ENCODE assay signal across 31 cellular contexts in the genomic region with DNA sequence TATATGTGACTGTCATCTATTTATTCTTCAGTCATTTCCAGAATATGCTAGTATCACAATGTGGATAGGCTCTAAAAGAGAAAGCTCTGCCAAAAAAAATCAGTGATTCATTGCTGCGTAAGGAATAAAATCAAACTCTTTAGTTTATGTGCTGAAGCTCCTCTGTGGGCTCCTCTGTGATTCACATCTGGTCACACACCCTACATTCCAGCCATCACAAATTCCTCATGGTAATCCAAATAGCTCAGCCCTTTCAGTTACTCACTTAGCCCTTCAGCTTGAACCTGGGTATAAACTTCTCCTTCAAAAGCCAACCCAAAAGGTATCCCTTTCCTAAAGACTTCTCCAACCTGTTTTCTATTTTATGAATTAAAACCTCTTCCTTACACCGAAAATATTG. TPM values are rescaled to one million over a fixed set of nuclear protein-coding genes. Genes with fewer than 3 reads are reported as not detected.
DNase-seq lines count a peak whose midpoint lies in the region; ATAC-seq, FAIRE-seq and TF ChIP-seq lines count a peak whose summit lies in the region.
"Had no signal": no experiment of that assay in that cellular context is flagged by ENCODE, and none has a peak within 500 bp of the region (broad histone marks: within the 10 kb centered on the region; RNA-seq: fewer than 3 reads in every experiment).

No MANE protein-coding gene starts in this region.

- H3K18ac ChIP-seq in IMR-90 (ENCODE audit: low read depth, low read length): no peak overlapping the region

- FAIRE-seq in astrocyte (lab: Jason Lieb, UNC): peak; percentile 17
- no peak for FAIRE-seq in urothelium cell line (lab: Jason Lieb, UNC)
- FAIRE-seq: endothelial cell of umbilical vein, HTR-8/SVneo, K562 had no signal

- POLR2A ChIA-PET in IMR-90 (lab: Charles Lee; ENCODE audit: unreplicated experiment): no interaction called here

- no peak overlapping the region for H3K27ac Mint-ChIP-seq in astrocyte (ENCODE audit: unreplicated experiment)
- H3K27ac Mint-ChIP-seq: activated T-helper 1 cell treated with anti-CD3 and anti-CD28 coated beads, Interleukin-12 subunit alpha, Interleukin-12 subunit beta, Interleukin-2, Interleukin-4 antibody, amounts not matched to agents 30 ng/mL and 10 ng/mL and 1 ng/mL, durations not matched to agents 14 hours and 24 hours and 36 hours; T-helper 1 cell treated with Interleukin-12 subunit alpha and Interleukin-12 subunit beta and Interleukin-4 antibody, amounts not matched to agents 30 μg/mL and 1 μg/mL, for 36 hours had no signal

- ATAC-seq in IMR-90 (ENCODE audit: low read depth) (no peak), HG03025 (IDR thresholded peaks at IDR 0.05; ENCODE audit: low FRiP score, unreplicated experiment) (no peak), GM18867 (IDR thresholded peaks at IDR 0.05; ENCODE audit: unreplicated experiment) (no peak)
- ATAC-seq: K562, left lung, right cardiac atrium, Right ventricle myocardium inferior had no signal

- H3K9ac ChIP-seq in IMR-90 (ENCODE audit: low read depth, low read length) (no peak overlapping the region), astrocyte (ENCODE audit: low read length) (no peak overlapping the region), fibroblast of lung (ENCODE audit: insufficient read depth, low read length) (no peak overlapping the region)
- H3K9ac ChIP-seq: BLaER1, SK-N-SH had no signal

- no peak overlapping the region for H3K23ac ChIP-seq in IMR-90 (ENCODE audit: low read depth, low read length)

- H3K9me3 ChIP-seq in IMR-90 (ENCODE audit: control insufficient read depth, insufficient read depth, low read length) (peaks cover 6% of the 10 kb centered on the region), astrocyte (ENCODE audit: insufficient read depth, low read depth, low read length) (no peaks in the 10 kb centered on the region), fibroblast of lung (ENCODE audit: control insufficient read depth, insufficient read depth, low read depth, low read length) (no peaks in the 10 kb centered on the region)
- H3K9me3 ChIP-seq: BLaER1, breast epithelium, left lung, SK-N-SH, stomach, tibial artery had no signal

- H2AFZ ChIP-seq in IMR-90 (replicated peaks; ENCODE audit: low read length, poor library complexity): no peak overlapping the region
- H2AFZ ChIP-seq in astrocyte (ENCODE audit: low read depth, low read length): no peak overlapping the region
- no peak overlapping the region for H2AFZ ChIP-seq in fibroblast of lung (ENCODE audit: low read length)

- no peak overlapping the region for H4K5ac ChIP-seq in IMR-90 (ENCODE audit: low read depth, low read length)

- H3K36me3 ChIP-seq in IMR-90 (ENCODE audit: control insufficient read depth, insufficient read depth, low read length) (no peaks in the 10 kb centered on the region), astrocyte (ENCODE audit: insufficient read depth, low read length) (no peaks in the 10 kb centered on the region), fibroblast of lung (ENCODE audit: control insufficient read depth, insufficient read depth, low read length) (no peaks in the 10 kb centered on the region)
- H3K36me3 ChIP-seq: BLaER1, breast epithelium, left lung, stomach, tibial artery had no signal

- H2BK15ac ChIP-seq in IMR-90 (ENCODE audit: low read depth, low read length): no peak overlapping the region

- CTCF ChIA-PET in IMR-90 (lab: Yijun Ruan, JAX): no interaction called here

- no peak overlapping the region for H2BK20ac ChIP-seq in IMR-90 (ENCODE audit: low read depth, low read length)

- H3K27me3 ChIP-seq in IMR-90 (ENCODE audit: control insufficient read depth, insufficient read depth, low read length): no peaks in the 10 kb centered on the region
- no peaks in the 10 kb centered on the region for H3K27me3 ChIP-seq in astrocyte (ENCODE audit: insufficient read depth, low read length)
- H3K27me3 ChIP-seq in fibroblast of lung (ENCODE audit: control insufficient read depth, insufficient read depth, low read length): no peaks in the 10 kb centered on the region
- H3K27me3 ChIP-seq: BLaER1, breast epithelium, left lung, stomach, tibial artery had no signal

- H3K4me1 Mint-ChIP-seq in astrocyte (ENCODE audit: low read depth, unreplicated experiment): no peaks in the 10 kb centered on the region

- no peak overlapping the region for H2AK5ac ChIP-seq in IMR-90 (ENCODE audit: low read depth, low read length)

- no peaks in the 10 kb centered on the region for H3K9me1 ChIP-seq in IMR-90 (ENCODE audit: insufficient read depth, low read length)

- H3K4me3 ChIP-seq in IMR-90 (ENCODE audit: insufficient read depth, low read depth, low read length) (no peak overlapping the region), astrocyte (ENCODE audit: insufficient read depth, low read depth, low read length) (no peak overlapping the region), fibroblast of lung (replicated peaks in 1 of 4; ENCODE audit: control extremely low read depth in 1 of 4, insufficient read depth in 1 of 4, low read depth in 3 of 4, low read length in 4 of 4) (no peak overlapping the region)
- H3K4me3 ChIP-seq: BLaER1, breast epithelium, K562, left lung, stomach, tibial artery had no signal

- no peak overlapping the region for H2BK5ac ChIP-seq in IMR-90 (ENCODE audit: low read depth, low read length, poor library complexity, severe bottlenecking)

- H4K91ac ChIP-seq in IMR-90 (ENCODE audit: insufficient read depth, low read depth, low read length): no peak overlapping the region

- H3K79me2 ChIP-seq in astrocyte (ENCODE audit: insufficient read depth, low read length) (no peaks in the 10 kb centered on the region), fibroblast of lung (ENCODE audit: control insufficient read depth, insufficient read depth, low read length) (no peaks in the 10 kb centered on the region)

- H3K27me3 Mint-ChIP-seq in astrocyte (ENCODE audit: low read depth, unreplicated experiment): no peaks in the 10 kb centered on the region

- BruUV-seq in IMR-90 (replicated peaks; lab: Mats Ljungman, UMichigan): no TSS peak

- H3K4me2 ChIP-seq in IMR-90 (ENCODE audit: low read depth, low read length) (no peak overlapping the region), astrocyte (ENCODE audit: low read length) (peak overlapping the region; percentile 61), fibroblast of lung (ENCODE audit: extremely low read depth, insufficient read depth, low read length) (no peak overlapping the region)
- H3K4me2 ChIP-seq: BLaER1, SK-N-SH had no signal

- H2BK120ac ChIP-seq in IMR-90 (ENCODE audit: low read depth, low read length): no peak overlapping the region

- TF ChIP-seq CTCF in IMR-90 (conservative IDR thresholded peaks at IDR 0.05; ENCODE audit: low read depth, low read length) (no peak), astrocyte (IDR thresholded peaks at IDR 0.05; ENCODE audit: insufficient read depth, low read depth, low read length) (no peak), fibroblast of lung (conservative IDR thresholded peaks at IDR 0.05 in 1 of 2, IDR thresholded peaks at IDR 0.05 in 1 of 2; ENCODE audit: low read depth in 1 of 2, low read length in 2 of 2) (no peak)

- H4K20me1 ChIP-seq in IMR-90 (ENCODE audit: insufficient read depth, low read length) (no peaks in the 10 kb centered on the region), astrocyte (ENCODE audit: insufficient read depth, low read length) (no peaks in the 10 kb centered on the region), fibroblast of lung (ENCODE audit: control insufficient read depth, extremely low read depth, insufficient read depth, low read length) (no peaks in the 10 kb centered on the region)
- H4K20me1 ChIP-seq: BLaER1 had no signal

- H3K36me3 Mint-ChIP-seq in astrocyte (ENCODE audit: low read depth, unreplicated experiment): no peaks in the 10 kb centered on the region

- no peak for TF ChIP-seq RAD21 in IMR-90 (IDR thresholded peaks at IDR 0.05; ENCODE audit: low read length)

- H3K27ac ChIP-seq in IMR-90 (ENCODE audit: insufficient read depth, low read length): no peak overlapping the region
- H3K27ac ChIP-seq in astrocyte (ENCODE audit: low read depth, low read length): peak overlapping the region; percentile 29
- no peak overlapping the region for H3K27ac ChIP-seq in fibroblast of lung (ENCODE audit: insufficient read depth, low read length)
- H3K27ac ChIP-seq: BLaER1, breast epithelium, left lung, stomach, tibial artery had no signal

- DNase-seq in IMR-90: peak; percentile 6
- DNase-seq in astrocyte (ENCODE audit: low read depth): peak; percentile 90
- DNase-seq in fibroblast of lung (ENCODE audit: low read depth in 2 of 2): peak; percentile 6 to 92
- DNase-seq in urothelium cell line (ENCODE audit: low spot score): peak; percentile 90
- no peak for DNase-seq in cerebellum (ENCODE audit: low spot score)
- DNase-seq: activated CD4-positive, alpha-beta T cell treated with anti-CD3 and anti-CD28 coated beads, Interleukin-2, amount 50 U/mL, for 48 hours; activated CD4-positive, CD25-positive, alpha-beta regulatory T cell treated with anti-CD3 and anti-CD28 coated beads, Interleukin-2, amount 50 U/mL, for 72 hours; activated naive CD4-positive, alpha-beta T cell treated with Interleukin-2 at 50 U/mL for 16 hours; DMS153; GOT3; left lung; NCI-H1105 treated with DMSO at 0.1 percent for 48 hours; NCI-H187 treated with DMSO at 0.1 percent for 48 hours; NCI-H2171 treated with DMSO at 0.1 percent for 48 hours; NCI-H524; right cardiac atrium; SK-N-SH; stimulated activated CD4-positive, alpha-beta T cell treated with anti-CD3 and anti-CD28 coated beads, Interleukin-2, amount 100 ng/mL, for 48 hours; stomach; tibial artery had no signal

- no peak overlapping the region for H3K56ac ChIP-seq in IMR-90 (ENCODE audit: extremely low read depth, insufficient read depth, low read length)

- dilution Hi-C loops in IMR-90 (cut with HindIII; ENCODE audit: low sequenced_read_pairs, unreplicated experiment): no loop called here

- no peak for TF ChIP-seq POLR2A in IMR-90 (IDR thresholded peaks at IDR 0.05; ENCODE audit: low read depth, low read length)

- H3K79me1 ChIP-seq in IMR-90 (ENCODE audit: low read depth in 1 of 2, low read length in 2 of 2): no peaks in the 10 kb centered on the region

- no peak overlapping the region for H4K8ac ChIP-seq in IMR-90 (ENCODE audit: low read depth in 2 of 2, low read length in 2 of 2)

- no peak overlapping the region for H3K14ac ChIP-seq in IMR-90 (replicated peaks; ENCODE audit: low read depth, low read length)

- H3K9me3 Mint-ChIP-seq in astrocyte (ENCODE audit: unreplicated experiment): no peaks in the 10 kb centered on the region
- H3K9me3 Mint-ChIP-seq: activated T-helper 1 cell treated with anti-CD3 and anti-CD28 coated beads, Interleukin-12 subunit alpha, Interleukin-12 subunit beta, Interleukin-2, Interleukin-4 antibody, amounts not matched to agents 30 ng/mL and 10 ng/mL and 1 ng/mL, durations not matched to agents 14 hours and 24 hours and 36 hours had no signal

- H3K4me1 ChIP-seq in IMR-90 (ENCODE audit: control insufficient read depth, insufficient read depth, low read length) (no peaks in the 10 kb centered on the region), astrocyte (ENCODE audit: insufficient read depth, low read length) (peaks cover 11% of the 10 kb centered on the region), fibroblast of lung (ENCODE audit: control insufficient read depth, extremely low read depth, insufficient read depth, low read length) (no peaks in the 10 kb centered on the region)
- H3K4me1 ChIP-seq: BLaER1, breast epithelium, left lung, stomach had no signal

- no peak overlapping the region for H3K4ac ChIP-seq in IMR-90 (ENCODE audit: low read depth, low read length)

- WGBS in IMR-90 (ENCODE audit: extremely low coverage in 2 of 2, insufficient read length in 1 of 2), 2 experiments: 60% methylated on average over 1 of the region's 2 CpGs; no CpG with 5 or more reads in 1 of the 2 experiments

- H2AK9ac ChIP-seq in IMR-90 (replicated peaks; ENCODE audit: low read depth, low read length, poor library complexity): no peak overlapping the region

- in situ Hi-C loops in IMR-90 (cut with MboI; ENCODE audit: low sequenced_read_pairs): no loop called here

- no peak overlapping the region for H3K4me3 Mint-ChIP-seq in astrocyte (ENCODE audit: unreplicated experiment)
- H3K4me3 Mint-ChIP-seq: activated T-helper 1 cell treated with anti-CD3 and anti-CD28 coated beads, Interleukin-12 subunit alpha, Interleukin-12 subunit beta, Interleukin-2, Interleukin-4 antibody, amounts not matched to agents 30 ng/mL and 10 ng/mL and 1 ng/mL, durations not matched to agents 14 hours and 24 hours and 36 hours; T-helper 1 cell treated with Interleukin-12 subunit alpha and Interleukin-12 subunit beta and Interleukin-4 antibody, amounts not matched to agents 30 μg/mL and 1 μg/mL, for 36 hours had no signal

- intact Hi-C loops in IMR-90 (cut with micrococcal nuclease): no loop called here

RNA-seq across cellular contexts. Expression of gene DLGAP1, which starts 21.3 kb away (rescaled TPM):
- total RNA-seq in IMR-90 (2012; rRNA removed) (under 0.01 TPM in 1 of 2 replicates, not detected in the other), astrocyte (2.3 and 2.4 TPM in 2 replicates), fibroblast of lung (0.17 and 0.51 TPM in 2 replicates), cerebellum (78.1 TPM)
- polyA plus RNA-seq in IMR-90 (2012; rRNA removed) (0.04 and 0.09 TPM in 2 replicates), fibroblast of lung (0.16 and 0.61 TPM in 2 replicates)
- 0.12 TPM in 1 of 2 replicates, not detected in the other for polyA plus RNA-seq in IMR-90 (2012; cell fraction: cytosol; rRNA removed)
- polyA plus RNA-seq in IMR-90 (2012; cell fraction: nucleus; rRNA removed; ENCODE audit: low replicate concordance): 0.03 and 0.11 TPM in 2 replicates
- 0.03 and 0.40 TPM in 2 replicates for polyA plus RNA-seq in fibroblast of lung (2012)
- polyA minus RNA-seq in fibroblast of lung (ENCODE audit: low replicate concordance): not detected in 2 replicates
- total RNA-seq: endothelial cell of umbilical vein, MCF 10A, Right ventricle myocardium inferior had no signal
- polyA plus RNA-seq: SK-N-SH had no signal

Comparison
In these comparisons a context has a peak if more than half of its experiments do, and no peak if none do; other contexts are left out.
1. RNA of gene DLGAP1, which starts 21.3 kb away (total RNA-seq): 78.1 TPM in cerebellum (single experiment); 2.3 to 2.4 TPM in astrocyte, 0.17 to 0.51 TPM in fibroblast of lung and under 0.01 TPM in IMR-90; every median in the first group is over 10 times any median in the second.